ENCODE assay signal across 18 cellular contexts in genomic region chr11:63686912-63687311, GRCh38. TPM values are rescaled to one million over a fixed set of nuclear protein-coding genes. Genes with fewer than 3 reads are reported as not detected.
A peak's percentile ranks its signal among the peaks of the same experiment; 100 is the strongest.
DNase-seq lines count a peak whose midpoint lies in the region; ATAC-seq, FAIRE-seq and TF ChIP-seq lines count a peak whose summit lies in the region.
"Had no signal": no experiment of that assay in that cellular context is flagged by ENCODE, and none has a peak within 500 bp of the region (broad histone marks: within the 10 kb centered on the region; RNA-seq: fewer than 3 reads in every experiment).

No MANE protein-coding gene starts in this region.

- TF ChIP-seq RAD21 in K562 (CRISPR knock-in tag; conservative IDR thresholded peaks at IDR 0.05 in 1 of 2, IDR thresholded peaks at IDR 0.05 in 1 of 2): no peak

- POLR2A ChIA-PET in K562 (lab: Yijun Ruan, JAX): interaction anchor here (0.6 to 2.4 kb wide), 5 partner anchors 8 to 270 kb away, joined by 3 to 7 read pairs (median 3); no protein-coding TSS in a partner anchor

- FAIRE-seq in K562 (lab: Jason Lieb, UNC): no peak
- FAIRE-seq: HTR-8/SVneo had no signal

- no peaks in the 10 kb centered on the region for H3K36me3 Mint-ChIP-seq in mesothelial cell of epicardium

- TF ChIP-seq POLR2A in K562 (conservative IDR thresholded peaks at IDR 0.05): no peak

- in situ Hi-C loops in K562 (cut with MboI): no loop called here

- H3K9ac ChIP-seq in K562 (ENCODE audit: insufficient read depth in 1 of 2, low read depth in 2 of 2, low read length in 2 of 2): no peak overlapping the region

- no peak overlapping the region for H3K27ac ChIP-seq in K562 (ENCODE audit: extremely low read depth, low read depth, low read length)
- H3K27ac ChIP-seq in upper lobe of right lung: peak overlapping the region; percentile 6

- H3K36me3 ChIP-seq in K562 (ENCODE audit: control insufficient read depth, insufficient read depth, low read length) (peaks cover 18% of the 10 kb centered on the region; the same call in 2 of the 3 replicates), upper lobe of right lung (no peaks in the 10 kb centered on the region)

- no peak overlapping the region for H2AFZ ChIP-seq in K562 (ENCODE audit: low read depth, low read length)

- H3K4me3 ChIP-seq in K562 (no peak overlapping the region), upper lobe of right lung (no peak overlapping the region)

- no peak for ATAC-seq in K562
- no peak for ATAC-seq in upper lobe of right lung
- ATAC-seq: Panc1 had no signal

- H3K9me3 ChIP-seq in K562 (replicated peaks; ENCODE audit: control insufficient read depth, insufficient read depth, low read depth, low read length): no peaks in the 10 kb centered on the region
- H3K9me3 ChIP-seq in upper lobe of right lung: no peaks in the 10 kb centered on the region

- no peak overlapping the region for H3K4me2 ChIP-seq in K562 (ENCODE audit: insufficient read depth, low read length)

- intact Hi-C loops in K562 (cut with micrococcal nuclease): no loop called here
- intact Hi-C loops in upper lobe of right lung (cut with DNase I): no loop called here

- no peak for TF ChIP-seq EP300 in K562 (IDR thresholded peaks at IDR 0.05; ENCODE audit: low read length)

- TF ChIP-seq CTCF in K562 (IDR thresholded peaks at IDR 0.05 in 2 of 3, conservative IDR thresholded peaks at IDR 0.05 in 1 of 3; ENCODE audit: insufficient read depth in 2 of 3, low read depth in 1 of 3, low read length in 3 of 3) (no peak), mesothelial cell of epicardium (IDR thresholded peaks at IDR 0.05; ENCODE audit: unreplicated experiment) (no peak), upper lobe of right lung (IDR thresholded peaks at IDR 0.05) (no peak)

- H3K4me1 ChIP-seq in K562 (replicated peaks in 1 of 2; ENCODE audit: control insufficient read depth in 2 of 2, insufficient read depth in 2 of 2, low read length in 2 of 2): peaks cover 21 to 51% of the 10 kb centered on the region in 2 experiments
- H3K4me1 ChIP-seq in upper lobe of right lung: peaks cover 23% of the 10 kb centered on the region

- 22% methylated on average over 2 of the region's 2 CpGs for WGBS in K562 (ENCODE audit: insufficient coverage, low coverage, missing lambda C conversion rate)

- H3K27me3 ChIP-seq in K562 (ENCODE audit: control insufficient read depth in 2 of 2, insufficient read depth in 2 of 2, low read length in 2 of 2): no peaks in the 10 kb centered on the region
- H3K27me3 ChIP-seq in upper lobe of right lung: no peaks in the 10 kb centered on the region

- CTCF ChIA-PET in K562 (lab: Yijun Ruan, JAX; ENCODE audit: low intra/inter-chr PET ratio): no interaction called here

- peaks cover 44% of the 10 kb centered on the region for H3K4me1 Mint-ChIP-seq in mesothelial cell of epicardium

- H3K9me3 Mint-ChIP-seq in mesothelial cell of epicardium: no peaks in the 10 kb centered on the region

- no peaks in the 10 kb centered on the region for H3K9me1 ChIP-seq in K562 (ENCODE audit: control insufficient read depth, insufficient read depth, low read length)

- H4K20me1 ChIP-seq in K562 (replicated peaks; ENCODE audit: control insufficient read depth, insufficient read depth, low read length): peaks cover 8% of the 10 kb centered on the region

- peak; percentile 18 for DNase-seq in HuH-7.5 (ENCODE audit: low spot score)
- DNase-seq in K562 (ENCODE audit: extremely low read depth in 1 of 4, low spot score in 3 of 4): no peak
- no peak for DNase-seq in mesothelial cell of epicardium (ENCODE audit: low spot score in 2 of 2, unreplicated experiment in 2 of 2)
- DNase-seq in upper lobe of right lung: no peak
- DNase-seq in SHP77 (lab: John Stamatoyannopoulos, UW): no peak
- no peak for DNase-seq in occipital lobe (lab: John Stamatoyannopoulos, UW)
- DNase-seq in COLO668 (lab: John Stamatoyannopoulos, UW; ENCODE audit: unreplicated experiment): no peak
- no peak for DNase-seq in midbrain (lab: John Stamatoyannopoulos, UW)
- DNase-seq: DMS 273 treated with DMSO at 0.1 percent for 48 hours, KG1, NCI-H1092 treated with DMSO at 0.1 percent for 48 hours, NCI-H1694, NCI-H2107, NCI-H226, NCI-H526 treated with DMSO at 0.1 percent for 48 hours, Right ventricle myocardium superior had no signal

- no peaks in the 10 kb centered on the region for H3K27me3 Mint-ChIP-seq in mesothelial cell of epicardium (ENCODE audit: low read depth)

- H3K79me2 ChIP-seq in K562 (ENCODE audit: control insufficient read depth, insufficient read depth, low read length): peaks cover 97% of the 10 kb centered on the region

- H3K4me3 Mint-ChIP-seq in mesothelial cell of epicardium: no peak overlapping the region

- peak overlapping the region; percentile 55 for H3K27ac Mint-ChIP-seq in mesothelial cell of epicardium

- BruUV-seq in K562 (replicated peaks; lab: Mats Ljungman, UMichigan): no TSS peak

TF ChIP-seq in K562, 482 proteins besides CTCF, POLR2A, EP300 and RAD21 (continues in another document):
- TF ChIP-seq, protein P1, sequence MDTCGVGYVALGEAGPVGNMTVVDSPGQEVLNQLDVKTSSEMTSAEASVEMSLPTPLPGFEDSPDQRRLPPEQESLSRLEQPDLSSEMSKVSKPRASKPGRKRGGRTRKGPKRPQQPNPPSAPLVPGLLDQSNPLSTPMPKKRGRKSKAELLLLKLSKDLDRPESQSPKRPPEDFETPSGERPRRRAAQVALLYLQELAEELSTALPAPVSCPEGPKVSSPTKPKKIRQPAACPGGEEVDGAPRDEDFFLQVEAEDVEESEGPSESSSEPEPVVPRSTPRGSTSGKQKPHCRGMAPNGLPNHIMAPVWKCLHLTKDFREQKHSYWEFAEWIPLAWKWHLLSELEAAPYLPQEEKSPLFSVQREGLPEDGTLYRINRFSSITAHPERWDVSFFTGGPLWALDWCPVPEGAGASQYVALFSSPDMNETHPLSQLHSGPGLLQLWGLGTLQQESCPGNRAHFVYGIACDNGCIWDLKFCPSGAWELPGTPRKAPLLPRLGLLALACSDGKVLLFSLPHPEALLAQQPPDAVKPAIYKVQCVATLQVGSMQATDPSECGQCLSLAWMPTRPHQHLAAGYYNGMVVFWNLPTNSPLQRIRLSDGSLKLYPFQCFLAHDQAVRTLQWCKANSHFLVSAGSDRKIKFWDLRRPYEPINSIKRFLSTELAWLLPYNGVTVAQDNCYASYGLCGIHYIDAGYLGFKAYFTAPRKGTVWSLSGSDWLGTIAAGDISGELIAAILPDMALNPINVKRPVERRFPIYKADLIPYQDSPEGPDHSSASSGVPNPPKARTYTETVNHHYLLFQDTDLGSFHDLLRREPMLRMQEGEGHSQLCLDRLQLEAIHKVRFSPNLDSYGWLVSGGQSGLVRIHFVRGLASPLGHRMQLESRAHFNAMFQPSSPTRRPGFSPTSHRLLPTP (IDR thresholded peaks at IDR 0.05; ENCODE audit: borderline replicate concordance, extremely low read depth, insufficient read length): no peak
- TF ChIP-seq MCM7 (IDR thresholded peaks at IDR 0.05) (no peak), ZNF41 (CRISPR knock-in tag; conservative IDR thresholded peaks at IDR 0.05) (no peak), ATF7 (IDR thresholded peaks at IDR 0.05) (peak; percentile 30; the same call in 1 of the 2 replicates), JUND (IDR thresholded peaks at IDR 0.05; ENCODE audit: borderline replicate concordance, low read depth, low read length) (0 out of 2 replicates have a peak, but pooled peaks have one; percentile 14), JUND (tag; IDR thresholded peaks at IDR 0.05; ENCODE audit: borderline replicate concordance, low read depth, low read length) (no peak)

RNA-seq across cellular contexts. Expression of gene RTN3, which starts 5.6 kb away (rescaled TPM):
- total RNA-seq in K562 (2011; cell fraction: chromatin; rRNA removed; ENCODE audit: low replicate concordance): 98.9 and 173 TPM in 2 replicates
- total RNA-seq in K562 (2011; cell fraction: nucleolus; rRNA removed): 135 and 137 TPM in 2 replicates
- total RNA-seq in K562 (2011; cell fraction: nucleoplasm; rRNA removed): 196 and 286 TPM in 2 replicates
- total RNA-seq in K562 (2014; rRNA removed) (45.0 and 52.4 TPM in 2 replicates), K562 (2014; rRNA removed; fragmentation: Illumina TruSeq; extraction: Trizol) (93.5 and 103 TPM in 2 replicates), K562 (2015; rRNA removed; fragmentation: Illumina TruSeq; extraction: Trizol) (90.1 and 94.9 TPM in 2 replicates), K562 (2021) (124 TPM in 2 replicates), mesothelial cell of epicardium (92.4 to 93.5 TPM (median 93.2 TPM) in 3 replicates), upper lobe of right lung (116 TPM), occipital lobe (207 TPM)
- polyA plus RNA-seq in K562 (2011; rRNA removed) (101 and 127 TPM in 2 replicates), K562 (2014; fragmentation: Illumina TruSeq; extraction: Trizol) (142 and 169 TPM in 2 replicates), K562 (2014; fragmentation: Nextera tagmentation; extraction: Ambion mirVana) (10 to 100 TPM; 41.6 to 44.3 TPM), K562 (2014; rRNA removed) (86.9 and 93.3 TPM in 2 replicates)
- polyA plus RNA-seq in K562 (2011; cell fraction: cytosol; rRNA removed): 93.3 and 96.3 TPM in 2 replicates
- 24.6 and 38.7 TPM in 2 replicates for polyA plus RNA-seq in K562 (2011; cell fraction: nucleus; rRNA removed)
- polyA plus RNA-seq in K562 (2012): 106 and 280 TPM in 2 replicates
- polyA minus RNA-seq in K562 (2011; rRNA and poly(A)+ RNA removed): 152 and 166 TPM in 2 replicates
- polyA minus RNA-seq in K562 (2011; cell fraction: cytosol; rRNA and poly(A)+ RNA removed): 76.1 and 86.1 TPM in 2 replicates
- polyA minus RNA-seq in K562 (2011; cell fraction: nucleus; rRNA and poly(A)+ RNA removed): 13.7 and 24.4 TPM in 2 replicates

RNA-seq across cellular contexts. Expression of gene ATL3, which starts 15.7 kb away (rescaled TPM):
- total RNA-seq in K562 (2011; cell fraction: chromatin; rRNA removed; ENCODE audit: low replicate concordance): 24.6 and 32.2 TPM in 2 replicates
- 11.0 and 12.6 TPM in 2 replicates for total RNA-seq in K562 (2011; cell fraction: nucleolus; rRNA removed)
- 17.3 and 26.3 TPM in 2 replicates for total RNA-seq in K562 (2011; cell fraction: nucleoplasm; rRNA removed)
- total RNA-seq in K562 (2014; rRNA removed) (13.8 and 18.2 TPM in 2 replicates), K562 (2014; rRNA removed; fragmentation: Illumina TruSeq; extraction: Trizol) (34.0 and 42.0 TPM in 2 replicates), K562 (2015; rRNA removed; fragmentation: Illumina TruSeq; extraction: Trizol) (21.3 and 22.4 TPM in 2 replicates), K562 (2021) (39.8 and 41.4 TPM in 2 replicates), mesothelial cell of epicardium (19.6 to 21.6 TPM (median 20.0 TPM) in 3 replicates), upper lobe of right lung (78.6 TPM), occipital lobe (26.0 TPM)
- polyA plus RNA-seq in K562 (2011; rRNA removed) (22.9 and 34.5 TPM in 2 replicates), K562 (2014; fragmentation: Illumina TruSeq; extraction: Trizol) (23.9 and 24.3 TPM in 2 replicates), K562 (2014; fragmentation: Nextera tagmentation; extraction: Ambion mirVana) (10 to 100 TPM; 23.5 to 34.2 TPM), K562 (2014; rRNA removed) (22.2 and 22.5 TPM in 2 replicates)
- polyA plus RNA-seq in K562 (2011; cell fraction: cytosol; rRNA removed): 18.1 and 18.7 TPM in 2 replicates
- polyA plus RNA-seq in K562 (2011; cell fraction: nucleus; rRNA removed): 8.4 and 12.2 TPM in 2 replicates
- 13.8 and 15.5 TPM in 2 replicates for polyA plus RNA-seq in K562 (2012)
- polyA minus RNA-seq in K562 (2011; rRNA and poly(A)+ RNA removed): 36.5 and 40.6 TPM in 2 replicates
- 17.2 and 19.7 TPM in 2 replicates for polyA minus RNA-seq in K562 (2011; cell fraction: cytosol; rRNA and poly(A)+ RNA removed)
- polyA minus RNA-seq in K562 (2011; cell fraction: nucleus; rRNA and poly(A)+ RNA removed): 4.3 and 8.0 TPM in 2 replicates
